ENCODE assay signal across 11 cellular contexts in genomic region chr3:172803489-172803888, GRCh38.
"Had no signal": no experiment of that assay in that cellular context is flagged by ENCODE, and none has a peak within 500 bp of the region (broad histone marks: within the 10 kb centered on the region; RNA-seq: fewer than 3 reads in every experiment).

No MANE protein-coding gene starts in this region.

- H3K4me2 ChIP-seq: hepatocyte, smooth muscle cell had no signal

- H2AFZ ChIP-seq: hepatocyte had no signal

- H3K4me1 ChIP-seq: esophagus muscularis mucosa, right lobe of liver had no signal

- H3K27ac ChIP-seq: esophagus muscularis mucosa, hepatocyte, right lobe of liver had no signal

- H3K9me3 ChIP-seq: esophagus muscularis mucosa, right lobe of liver had no signal

- DNase-seq: activated CD4-positive, alpha-beta T cell treated with anti-CD3 and anti-CD28 coated beads for 1 hour; islet precursor cell; midbrain; right lobe of liver; stimulated activated naive CD8-positive, alpha-beta T cell treated with anti-CD3 and anti-CD28 coated beads, Interleukin-15, amount 100 ng/mL, for 72 hours; SW 1271 had no signal

- H3K27ac Mint-ChIP-seq: stimulated activated naive CD8-positive, alpha-beta T cell treated with anti-CD3 and anti-CD28 coated beads, Interleukin-15, amount 100 ng/mL, for 72 hours; type B pancreatic cell had no signal

- H3K4me1 Mint-ChIP-seq: neural crest cell had no signal

- H3K9me3 Mint-ChIP-seq: neural crest cell; stimulated activated naive CD8-positive, alpha-beta T cell treated with anti-CD3 and anti-CD28 coated beads, Interleukin-15, amount 100 ng/mL, for 72 hours; type B pancreatic cell had no signal

- H3K27me3 Mint-ChIP-seq: stimulated activated naive CD8-positive, alpha-beta T cell treated with anti-CD3 and anti-CD28 coated beads, Interleukin-15, amount 100 ng/mL, for 72 hours; type B pancreatic cell had no signal

- ATAC-seq: right lobe of liver; stimulated activated naive CD8-positive, alpha-beta T cell treated with anti-CD3 and anti-CD28 coated beads, Interleukin-15, amount 100 ng/mL, for 72 hours had no signal

- H3K4me3 ChIP-seq: esophagus muscularis mucosa, hepatocyte, right lobe of liver, smooth muscle cell had no signal

- H3K79me2 ChIP-seq: hepatocyte had no signal

- H3K27me3 ChIP-seq: esophagus muscularis mucosa, hepatocyte, right lobe of liver had no signal

- H3K4me3 Mint-ChIP-seq: neural crest cell; stimulated activated naive CD8-positive, alpha-beta T cell treated with anti-CD3 and anti-CD28 coated beads, Interleukin-15, amount 100 ng/mL, for 72 hours; type B pancreatic cell had no signal
